Comparison of ENCODE assay signal across 1 cellular context in genomic region chr2:105760639-105761337, GRCh38.
TF ChIP-seq lines count a peak whose summit lies in the region.

No MANE protein-coding gene starts in this region.

TF ChIP-seq in SK-N-SH treated with all-trans-retinoic acid at 6 μM for 48 hours, 23 proteins besides CTCF, POLR2A, EP300 and RAD21 (continued from another document):
- TF ChIP-seq, protein P1, sequence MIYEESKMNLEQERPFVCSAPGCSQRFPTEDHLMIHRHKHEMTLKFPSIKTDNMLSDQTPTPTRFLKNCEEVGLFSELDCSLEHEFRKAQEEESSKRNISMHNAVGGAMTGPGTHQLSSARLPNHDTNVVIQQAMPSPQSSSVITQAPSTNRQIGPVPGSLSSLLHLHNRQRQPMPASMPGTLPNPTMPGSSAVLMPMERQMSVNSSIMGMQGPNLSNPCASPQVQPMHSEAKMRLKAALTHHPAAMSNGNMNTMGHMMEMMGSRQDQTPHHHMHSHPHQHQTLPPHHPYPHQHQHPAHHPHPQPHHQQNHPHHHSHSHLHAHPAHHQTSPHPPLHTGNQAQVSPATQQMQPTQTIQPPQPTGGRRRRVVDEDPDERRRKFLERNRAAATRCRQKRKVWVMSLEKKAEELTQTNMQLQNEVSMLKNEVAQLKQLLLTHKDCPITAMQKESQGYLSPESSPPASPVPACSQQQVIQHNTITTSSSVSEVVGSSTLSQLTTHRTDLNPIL (CRISPR knock-in tag; IDR thresholded peaks at IDR 0.05; ENCODE audit: low read depth): no peak
- no peak for TF ChIP-seq ZNF565 (CRISPR knock-in tag; conservative IDR thresholded peaks at IDR 0.05; ENCODE audit: low read depth)
- TF ChIP-seq ARNTL (CRISPR knock-in tag; IDR thresholded peaks at IDR 0.05; ENCODE audit: borderline replicate concordance, low read depth): no peak
